ENCODE assay signal across 23 cellular contexts in the genomic region with DNA sequence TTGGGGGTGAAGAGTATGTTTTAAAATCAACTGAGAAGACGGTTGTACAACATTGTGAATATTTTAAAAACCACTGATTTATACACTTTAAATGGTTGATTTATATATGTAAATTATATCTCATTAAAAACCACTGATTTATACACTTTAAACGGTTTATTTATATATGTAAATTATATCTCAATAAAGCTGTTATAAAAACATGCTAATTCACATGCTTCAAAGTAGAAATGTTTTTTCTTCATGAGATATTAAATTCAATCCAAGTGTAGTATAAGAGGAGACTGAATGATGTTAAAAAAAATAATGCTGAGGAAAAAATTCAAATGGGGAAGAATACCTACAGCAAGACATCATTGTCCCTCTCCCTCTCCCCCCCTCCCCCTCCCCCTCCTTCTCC.
DNase-seq lines count a peak whose midpoint lies in the region; ATAC-seq and TF ChIP-seq lines count a peak whose summit lies in the region.
"Had no signal": no experiment of that assay in that cellular context is flagged by ENCODE, and none has a peak within 500 bp of the region (broad histone marks: within the 10 kb centered on the region; RNA-seq: fewer than 3 reads in every experiment).

No MANE protein-coding gene starts in this region.

- CTCF ChIA-PET in activated CD8-positive, alpha-beta memory T cell treated with anti-CD3 and anti-CD28 coated beads, Interleukin-2, amount 10 ng/mL, durations not matched to agents 7 days and 5 days (lab: Charles Lee): interaction anchor here (0.7 to 1.5 kb wide), 5 partner anchors 13 to 110 kb away, joined by 3 to 4 read pairs (median 3); no protein-coding TSS in a partner anchor

- no peaks in the 10 kb centered on the region for H3K27me3 ChIP-seq in adrenal gland
- H3K27me3 ChIP-seq: BE2C; BLaER1 treated with 17β-estradiol and CSF1 and Interleukin-3, amounts not matched to agents 10 nM and 100 nM had no signal

- H3K9me3 Mint-ChIP-seq in activated CD8-positive, alpha-beta memory T cell treated with anti-CD3 and anti-CD28 coated beads, Interleukin-2, amount 10 ng/mL, durations not matched to agents 7 days and 5 days (ENCODE audit: low read depth): no peaks in the 10 kb centered on the region
- H3K9me3 Mint-ChIP-seq in activated T-helper 17 cell treated with anti-CD3 and anti-CD28 coated beads, Interleukin-2, amount 50 U/mL, for 72 hours: no peaks in the 10 kb centered on the region
- H3K9me3 Mint-ChIP-seq in glutamatergic neuron (ENCODE audit: unreplicated experiment): peaks cover 9% of the 10 kb centered on the region
- H3K9me3 Mint-ChIP-seq in stimulated activated effector memory CD8-positive, alpha-beta T cell treated with anti-CD3 and anti-CD28 coated beads, Interleukin-12 subunit alpha, Interleukin-12 subunit beta, amount 100 ng/mL, for 72 hours: no peaks in the 10 kb centered on the region
- H3K9me3 Mint-ChIP-seq: CD14-positive monocyte; CD4-positive, alpha-beta T cell; CD8-positive, alpha-beta memory T cell had no signal

- H3K36me3 Mint-ChIP-seq in activated CD8-positive, alpha-beta memory T cell treated with anti-CD3 and anti-CD28 coated beads, Interleukin-2, amount 10 ng/mL, durations not matched to agents 7 days and 5 days: peaks cover 37% of the 10 kb centered on the region
- H3K36me3 Mint-ChIP-seq in activated T-helper 17 cell treated with anti-CD3 and anti-CD28 coated beads, Interleukin-2, amount 50 U/mL, for 72 hours (ENCODE audit: low read depth): peaks cover 76% of the 10 kb centered on the region
- H3K36me3 Mint-ChIP-seq in glutamatergic neuron (ENCODE audit: unreplicated experiment): peaks cover 9% of the 10 kb centered on the region
- H3K36me3 Mint-ChIP-seq in stimulated activated effector memory CD8-positive, alpha-beta T cell treated with anti-CD3 and anti-CD28 coated beads, Interleukin-12 subunit alpha, Interleukin-12 subunit beta, amount 100 ng/mL, for 72 hours: peaks cover 67% of the 10 kb centered on the region

- no peak for DNase-seq in activated CD8-positive, alpha-beta memory T cell treated with anti-CD3 and anti-CD28 coated beads, Interleukin-2, amount 10 ng/mL, durations not matched to agents 7 days and 5 days
- no peak for DNase-seq in activated CD8-positive, alpha-beta memory T cell treated with anti-CD3 and anti-CD28 coated beads, Interleukin-2, amount 50 U/mL, for 4 hours
- DNase-seq in glutamatergic neuron (no peak), NCI-H82 (lab: John Stamatoyannopoulos, UW) (no peak), adrenal gland (no peak)
- DNase-seq in stimulated activated effector memory CD8-positive, alpha-beta T cell treated with anti-CD3 and anti-CD28 coated beads, Interleukin-12 subunit alpha, Interleukin-12 subunit beta, amount 100 ng/mL, for 72 hours (ENCODE audit: low spot score in 2 of 2): no peak
- DNase-seq in stimulated activated naive CD8-positive, alpha-beta T cell treated with anti-CD3 and anti-CD28 coated beads, Interleukin-15, Interleukin-2, amounts not matched to agents 100 U/mL and 50 U/mL, for 24 hours: no peak
- DNase-seq: 8988T; ACHN; AML-193; BE2C; CD4-positive, alpha-beta T cell; DMS53; DMS79 treated with DMSO at 0.1 percent for 48 hours; GF-D8; H9 had no signal

- H3K27me3 Mint-ChIP-seq in activated CD8-positive, alpha-beta memory T cell treated with anti-CD3 and anti-CD28 coated beads, Interleukin-2, amount 10 ng/mL, durations not matched to agents 7 days and 5 days: no peaks in the 10 kb centered on the region
- no peaks in the 10 kb centered on the region for H3K27me3 Mint-ChIP-seq in activated T-helper 17 cell treated with anti-CD3 and anti-CD28 coated beads, Interleukin-2, amount 50 U/mL, for 72 hours
- H3K27me3 Mint-ChIP-seq in glutamatergic neuron (ENCODE audit: unreplicated experiment): peaks cover 5% of the 10 kb centered on the region
- H3K27me3 Mint-ChIP-seq: CD4-positive, alpha-beta T cell; CD8-positive, alpha-beta memory T cell had no signal

- peaks cover 16% of the 10 kb centered on the region for H3K4me1 Mint-ChIP-seq in activated CD8-positive, alpha-beta memory T cell treated with anti-CD3 and anti-CD28 coated beads, Interleukin-2, amount 10 ng/mL, durations not matched to agents 7 days and 5 days
- H3K4me1 Mint-ChIP-seq in activated T-helper 17 cell treated with anti-CD3 and anti-CD28 coated beads, Interleukin-2, amount 50 U/mL, for 72 hours: peaks cover 8% of the 10 kb centered on the region
- H3K4me1 Mint-ChIP-seq in glutamatergic neuron (ENCODE audit: low read depth, unreplicated experiment): peaks cover 16% of the 10 kb centered on the region
- peaks cover 14% of the 10 kb centered on the region for H3K4me1 Mint-ChIP-seq in stimulated activated effector memory CD8-positive, alpha-beta T cell treated with anti-CD3 and anti-CD28 coated beads, Interleukin-12 subunit alpha, Interleukin-12 subunit beta, amount 100 ng/mL, for 72 hours
- H3K4me1 Mint-ChIP-seq: CD14-positive monocyte, GM23338, H9 had no signal

- H3K9me3 ChIP-seq in adrenal gland (replicated peaks in 1 of 3): no peaks in the 10 kb centered on the region
- H3K9me3 ChIP-seq: A549, BE2C had no signal

- H3K4me3 ChIP-seq in adrenal gland: no peak overlapping the region
- H3K4me3 ChIP-seq: A549; BLaER1 treated with 17β-estradiol and CSF1 and Interleukin-3, amounts not matched to agents 10 nM and 100 nM; GM23338 had no signal

- WGBS in adrenal gland, 4 donors: 91 to 95% (median 92%) methylated on average over 2 of the region's 2 CpGs

- H3K27ac Mint-ChIP-seq in activated CD8-positive, alpha-beta memory T cell treated with anti-CD3 and anti-CD28 coated beads, Interleukin-2, amount 10 ng/mL, durations not matched to agents 7 days and 5 days: peak overlapping the region; percentile 61
- H3K27ac Mint-ChIP-seq in activated T-helper 17 cell treated with anti-CD3 and anti-CD28 coated beads, Interleukin-2, amount 50 U/mL, for 72 hours: peak overlapping the region; percentile 10
- peak overlapping the region; percentile 10 for H3K27ac Mint-ChIP-seq in glutamatergic neuron (ENCODE audit: unreplicated experiment)
- H3K27ac Mint-ChIP-seq in stimulated activated effector memory CD8-positive, alpha-beta T cell treated with anti-CD3 and anti-CD28 coated beads, Interleukin-12 subunit alpha, Interleukin-12 subunit beta, amount 100 ng/mL, for 72 hours: peak overlapping the region; percentile 2
- H3K27ac Mint-ChIP-seq: CD4-positive, alpha-beta T cell had no signal

- intact Hi-C loops in adrenal gland (cut with DNase I): no loop called here

- no peak for TF ChIP-seq CTCF in glutamatergic neuron (IDR thresholded peaks at IDR 0.05; ENCODE audit: partially characterized antibody, unreplicated experiment)
- no peak for TF ChIP-seq CTCF in adrenal gland (IDR thresholded peaks at IDR 0.05)

- no peak overlapping the region for H3K27ac ChIP-seq in adrenal gland
- H3K27ac ChIP-seq: A549; BLaER1 treated with 17β-estradiol and CSF1 and Interleukin-3, amounts not matched to agents 10 nM and 100 nM had no signal

- no peak for TF ChIP-seq POLR2A in adrenal gland (IDR thresholded peaks at IDR 0.05)

- H3K4me3 Mint-ChIP-seq in activated CD8-positive, alpha-beta memory T cell treated with anti-CD3 and anti-CD28 coated beads, Interleukin-2, amount 10 ng/mL, durations not matched to agents 7 days and 5 days: no peak overlapping the region
- H3K4me3 Mint-ChIP-seq in activated T-helper 17 cell treated with anti-CD3 and anti-CD28 coated beads, Interleukin-2, amount 50 U/mL, for 72 hours: no peak overlapping the region
- H3K4me3 Mint-ChIP-seq in glutamatergic neuron (ENCODE audit: unreplicated experiment): no peak overlapping the region
- H3K4me3 Mint-ChIP-seq in stimulated activated effector memory CD8-positive, alpha-beta T cell treated with anti-CD3 and anti-CD28 coated beads, Interleukin-12 subunit alpha, Interleukin-12 subunit beta, amount 100 ng/mL, for 72 hours: no peak overlapping the region
- H3K4me3 Mint-ChIP-seq: CD14-positive monocyte; CD4-positive, alpha-beta T cell; CD8-positive, alpha-beta memory T cell; GM23338; H9 had no signal

- no peak for ATAC-seq in activated CD8-positive, alpha-beta memory T cell treated with anti-CD3 and anti-CD28 coated beads, Interleukin-2, amount 10 ng/mL, durations not matched to agents 7 days and 5 days
- ATAC-seq in activated T-helper 17 cell treated with anti-CD3 and anti-CD28 coated beads, Interleukin-2, amount 50 U/mL, for 72 hours (replicated peaks): no peak
- no peak for ATAC-seq in stimulated activated effector memory CD8-positive, alpha-beta T cell treated with anti-CD3 and anti-CD28 coated beads, Interleukin-12 subunit alpha, Interleukin-12 subunit beta, amount 100 ng/mL, for 72 hours
- no peak for ATAC-seq in stimulated activated naive CD8-positive, alpha-beta T cell treated with anti-CD3 and anti-CD28 coated beads, Interleukin-15, Interleukin-2, amounts not matched to agents 100 U/mL and 50 U/mL, for 24 hours
- ATAC-seq: GM23338, HCT116 had no signal

- no peaks in the 10 kb centered on the region for H3K4me1 ChIP-seq in adrenal gland (replicated peaks in 1 of 2)
- H3K4me1 ChIP-seq: A549; BE2C; BLaER1 treated with 17β-estradiol and CSF1 and Interleukin-3, amounts not matched to agents 10 nM and 100 nM had no signal

- H3K36me3 ChIP-seq in adrenal gland (replicated peaks in 1 of 2): peaks cover 0 to 67% of the 10 kb centered on the region in 2 donors

Comparison
In these comparisons a context has a peak if more than half of its experiments do, and no peak if none do; other contexts are left out.
1. H3K27ac Mint-ChIP-seq: peak in every context shown above with its lines; median percentile 61 in activated CD8-positive, alpha-beta memory T cell treated with anti-CD3 and anti-CD28 coated beads, Interleukin-2, amount 10 ng/mL, durations not matched to agents 7 days and 5 days; 10 in activated T-helper 17 cell treated with anti-CD3 and anti-CD28 coated beads, Interleukin-2, amount 50 U/mL, for 72 hours; 10 in glutamatergic neuron; 2 in stimulated activated effector memory CD8-positive, alpha-beta T cell treated with anti-CD3 and anti-CD28 coated beads, Interleukin-12 subunit alpha, Interleukin-12 subunit beta, amount 100 ng/mL, for 72 hours.